In genomic region chr7:144785491-144785890, GRCh38 we compare ENCODE assay signal across 16 cellular contexts. TPM values are rescaled to one million over a fixed set of nuclear protein-coding genes. Genes with fewer than 3 reads are reported as not detected.
DNase-seq lines count a peak whose midpoint lies in the region; ATAC-seq and TF ChIP-seq lines count a peak whose summit lies in the region.
"Had no signal": no experiment of that assay in that cellular context is flagged by ENCODE, and none has a peak within 500 bp of the region (broad histone marks: within the 10 kb centered on the region; RNA-seq: fewer than 3 reads in every experiment).

No MANE protein-coding gene starts in this region.

- H3K4me3 ChIP-seq in HAP-1 = no peak overlapping the region
- H3K4me3 ChIP-seq: GM23338 had no signal

- ATAC-seq in WTC11 (peak; percentile 32), HG03571 (IDR thresholded peaks at IDR 0.05; ENCODE audit: unreplicated experiment) (no peak)

- H3K4me1 ChIP-seq in HAP-1 = peaks cover 24% of the 10 kb centered on the region
- H3K4me1 ChIP-seq: BE2C had no signal

- no peaks in the 10 kb centered on the region for H3K27me3 ChIP-seq in HAP-1 (ENCODE audit: low read depth)
- H3K27me3 ChIP-seq: BE2C had no signal

- peak; percentile 47 to 96 for DNase-seq in HAP-1 (ENCODE audit: low spot score in 2 of 2)
- peak; percentile 38 for DNase-seq in NCI-H2171 (lab: John Stamatoyannopoulos, UW)
- no peak for DNase-seq in WTC11 (ENCODE audit: low spot score)
- no peak for DNase-seq in activated naive CD8-positive, alpha-beta T cell treated with anti-CD3 and anti-CD28 coated beads for 36 hours
- no peak for DNase-seq in NCI-H146 (lab: John Stamatoyannopoulos, UW)
- no peak for DNase-seq in stimulated activated CD4-positive, alpha-beta T cell treated with anti-CD3 and anti-CD28 coated beads, Interleukin-15, amount 100 ng/mL, for 24 hours
- DNase-seq: BE2C; C1 segment of cervical spinal cord; CD4-positive, CD25-positive, alpha-beta regulatory T cell; CD8-positive, alpha-beta memory T cell; COR-L47; DMS 273 treated with DMSO at 0.1 percent for 48 hours; GDM1; H7 had no signal

- no peak overlapping the region for H3K4me3 Mint-ChIP-seq in WTC11
- H3K4me3 Mint-ChIP-seq in activated naive CD8-positive, alpha-beta T cell treated with anti-CD3 and anti-CD28 coated beads for 36 hours = no peak overlapping the region
- H3K4me3 Mint-ChIP-seq: CD4-positive, CD25-positive, alpha-beta regulatory T cell; CD8-positive, alpha-beta memory T cell; GM23338 had no signal

- CTCF ChIA-PET in WTC11 (lab: Charles Lee) = interaction anchor here (0.6 to 2.0 kb wide), 6 partner anchors 10 to 669 kb away, joined by 3 to 10 read pairs (median 3); no protein-coding TSS in a partner anchor

- H3K9me3 Mint-ChIP-seq in WTC11 = no peaks in the 10 kb centered on the region; the same call in 1 of the 2 replicates
- H3K9me3 Mint-ChIP-seq in activated naive CD8-positive, alpha-beta T cell treated with anti-CD3 and anti-CD28 coated beads for 36 hours = no peaks in the 10 kb centered on the region
- H3K9me3 Mint-ChIP-seq: CD4-positive, CD25-positive, alpha-beta regulatory T cell; CD8-positive, alpha-beta memory T cell; GM23338 had no signal

- no peaks in the 10 kb centered on the region for H3K36me3 Mint-ChIP-seq in WTC11
- no peaks in the 10 kb centered on the region for H3K36me3 Mint-ChIP-seq in activated naive CD8-positive, alpha-beta T cell treated with anti-CD3 and anti-CD28 coated beads for 36 hours
- H3K36me3 Mint-ChIP-seq: CD8-positive, alpha-beta memory T cell had no signal

- no peak for TF ChIP-seq CTCF in WTC11 (IDR thresholded peaks at IDR 0.05)

- POLR2A ChIA-PET in WTC11 (lab: Charles Lee) = interaction anchor here (1.1 kb wide), 1 partner anchor 10 kb away, joined by 5 read pairs; no protein-coding TSS in a partner anchor

- no peaks in the 10 kb centered on the region for H3K9me3 ChIP-seq in HAP-1
- H3K9me3 ChIP-seq: BE2C had no signal

- H3K36me3 ChIP-seq in HAP-1 (replicated peaks) = no peaks in the 10 kb centered on the region
- H3K36me3 ChIP-seq: BE2C had no signal

- in situ Hi-C loops in HAP-1 (cut with MboI; ENCODE audit: low sequenced_read_pairs) = no loop called here

- peaks cover 20% of the 10 kb centered on the region for H3K4me1 Mint-ChIP-seq in WTC11
- H3K4me1 Mint-ChIP-seq in activated naive CD8-positive, alpha-beta T cell treated with anti-CD3 and anti-CD28 coated beads for 36 hours = peaks cover 17% of the 10 kb centered on the region

- H3K27me3 Mint-ChIP-seq in WTC11 (ENCODE audit: low read depth) = no peaks in the 10 kb centered on the region
- no peaks in the 10 kb centered on the region for H3K27me3 Mint-ChIP-seq in activated naive CD8-positive, alpha-beta T cell treated with anti-CD3 and anti-CD28 coated beads for 36 hours
- H3K27me3 Mint-ChIP-seq: CD4-positive, CD25-positive, alpha-beta regulatory T cell; CD8-positive, alpha-beta memory T cell had no signal

- H3K27ac Mint-ChIP-seq in WTC11 = no peak overlapping the region
- H3K27ac Mint-ChIP-seq in activated naive CD8-positive, alpha-beta T cell treated with anti-CD3 and anti-CD28 coated beads for 36 hours = no peak overlapping the region
- H3K27ac Mint-ChIP-seq: CD8-positive, alpha-beta memory T cell; GM23338 had no signal

TF ChIP-seq in WTC11, 78 proteins besides CTCF, POLR2A, EP300 and RAD21:
- no peak for TF ChIP-seq ZNF396 (CRISPR knock-in tag; IDR thresholded peaks at IDR 0.05; ENCODE audit: borderline replicate concordance)
- no peak for TF ChIP-seq ZNF232 (CRISPR knock-in tag; IDR thresholded peaks at IDR 0.05)
- TF ChIP-seq E2F5 (CRISPR knock-in tag; IDR thresholded peaks at IDR 0.05) = no peak
- TF ChIP-seq ZNF423 (CRISPR knock-in tag; IDR thresholded peaks at IDR 0.05) = no peak
- TF ChIP-seq JUN (CRISPR knock-in tag; IDR thresholded peaks at IDR 0.05) = no peak
- TF ChIP-seq CREM (CRISPR knock-in tag; IDR thresholded peaks at IDR 0.05) = no peak
- TF ChIP-seq, protein P1, sequence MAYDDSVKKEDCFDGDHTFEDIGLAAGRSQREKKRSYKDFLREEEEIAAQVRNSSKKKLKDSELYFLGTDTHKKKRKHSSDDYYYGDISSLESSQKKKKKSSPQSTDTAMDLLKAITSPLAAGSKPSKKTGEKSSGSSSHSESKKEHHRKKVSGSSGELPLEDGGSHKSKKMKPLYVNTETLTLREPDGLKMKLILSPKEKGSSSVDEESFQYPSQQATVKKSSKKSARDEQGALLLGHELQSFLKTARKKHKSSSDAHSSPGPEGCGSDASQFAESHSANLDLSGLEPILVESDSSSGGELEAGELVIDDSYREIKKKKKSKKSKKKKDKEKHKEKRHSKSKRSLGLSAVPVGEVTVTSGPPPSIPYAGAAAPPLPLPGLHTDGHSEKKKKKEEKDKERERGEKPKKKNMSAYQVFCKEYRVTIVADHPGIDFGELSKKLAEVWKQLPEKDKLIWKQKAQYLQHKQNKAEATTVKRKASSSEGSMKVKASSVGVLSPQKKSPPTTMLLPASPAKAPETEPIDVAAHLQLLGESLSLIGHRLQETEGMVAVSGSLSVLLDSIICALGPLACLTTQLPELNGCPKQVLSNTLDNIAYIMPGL (CRISPR knock-in tag; IDR thresholded peaks at IDR 0.05) = no peak
- TF ChIP-seq ZMAT4 (CRISPR knock-in tag; IDR thresholded peaks at IDR 0.05) = no peak
- TF ChIP-seq, protein P2, sequence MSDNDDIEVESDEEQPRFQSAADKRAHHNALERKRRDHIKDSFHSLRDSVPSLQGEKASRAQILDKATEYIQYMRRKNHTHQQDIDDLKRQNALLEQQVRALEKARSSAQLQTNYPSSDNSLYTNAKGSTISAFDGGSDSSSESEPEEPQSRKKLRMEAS (CRISPR knock-in tag; IDR thresholded peaks at IDR 0.05) = no peak
- TF ChIP-seq IRF2 (CRISPR knock-in tag; IDR thresholded peaks at IDR 0.05; ENCODE audit: borderline replicate concordance, low read depth) = no peak
TF ChIP-seq in WTC11: peak in this region for 0.

RNA-seq across cellular contexts. Expression of gene TPK1, which starts 50.4 kb away (rescaled TPM):
- 2.7 to 3.6 TPM (median 2.7 TPM) in 3 replicates for total RNA-seq in WTC11 (2021)
- total RNA-seq in activated naive CD8-positive, alpha-beta T cell treated with anti-CD3 and anti-CD28 coated beads for 36 hours = 10 to 100 TPM; 16.7 to 21.4 TPM

Comparison
In these comparisons a context has a peak if more than half of its experiments do, and no peak if none do; other contexts are left out.
1. DNase-seq: peak in HAP-1 (2 of 2) and NCI-H2171 (single experiment); none in WTC11 (single experiment), activated naive CD8-positive, alpha-beta T cell treated with anti-CD3 and anti-CD28 coated beads for 36 hours (single experiment), NCI-H146 (single experiment) and stimulated activated CD4-positive, alpha-beta T cell treated with anti-CD3 and anti-CD28 coated beads, Interleukin-15, amount 100 ng/mL, for 24 hours (single experiment).